23 cellular contexts compared by ENCODE assay signal in genomic region chr6:1346101-1346500, GRCh38. TPM values are rescaled to one million over a fixed set of nuclear protein-coding genes. Genes with fewer than 3 reads are reported as not detected.
"Had no signal": no experiment of that assay in that cellular context is flagged by ENCODE, and none has a peak within 500 bp of the region (broad histone marks: within the 10 kb centered on the region; RNA-seq: fewer than 3 reads in every experiment).

No MANE protein-coding gene starts in this region.

- H3K4me3 ChIP-seq: heart left ventricle, neural progenitor cell, ovary, right atrium auricular region, sigmoid colon, skin epidermis, stomach, thoracic aorta, transverse colon had no signal

- H3K4me1 ChIP-seq: foreskin keratinocyte, right atrium auricular region, sigmoid colon had no signal

- H3K36me3 ChIP-seq: heart left ventricle, ovary, right atrium auricular region, sigmoid colon, stomach, thoracic aorta, transverse colon had no signal

- H3K4me2 ChIP-seq: neural progenitor cell had no signal

- H3K27ac ChIP-seq: foreskin keratinocyte, heart left ventricle, neural progenitor cell, ovary, right atrium auricular region, skin epidermis, stomach, thoracic aorta, transverse colon had no signal

- DNase-seq: foreskin keratinocyte; heart left ventricle; hypothalamus; islet precursor cell; midbrain; nucleus accumbens; ovary; sigmoid colon; stimulated activated CD4-positive, alpha-beta T cell treated with anti-CD3 and anti-CD28 coated beads, Interleukin-12 subunit alpha, Interleukin-12 subunit beta, amount 100 ng/mL, for 4 hours; stimulated activated naive CD4-positive, alpha-beta T cell; stomach; substantia nigra; transverse colon had no signal

- FAIRE-seq: colon had no signal

- H3K9ac ChIP-seq: neural progenitor cell had no signal

- H3K27me3 ChIP-seq: neural progenitor cell, ovary, right atrium auricular region, sigmoid colon had no signal

- ATAC-seq: heart left ventricle; left lobe of liver; natural killer cell treated with Interleukin-12 subunit alpha and Interleukin-12 subunit beta and Interleukin-15 and Interleukin-18, amount 100 ng/mL, for 72 hours had no signal

- H2AFZ ChIP-seq: neural progenitor cell had no signal

RNA-seq across cellular contexts. Expression of gene FOXQ1, which starts 34.2 kb away (rescaled TPM):
- total RNA-seq: glomerular endothelial cell; heart left ventricle; natural killer cell treated with Interleukin-12 subunit alpha and Interleukin-12 subunit beta and Interleukin-15 and Interleukin-18, amount 100 ng/mL, for 72 hours; posterior vena cava; right atrium auricular region had no signal

RNA-seq across cellular contexts. Expression of gene FOXF2, which starts 43.3 kb away (rescaled TPM):
- total RNA-seq: epithelial cell of proximal tubule; glomerular endothelial cell; left lobe of liver; natural killer cell treated with Interleukin-12 subunit alpha and Interleukin-12 subunit beta and Interleukin-15 and Interleukin-18, amount 100 ng/mL, for 72 hours had no signal
